ENCODE assay signal across 8 cellular contexts in genomic region chr11:8814209-8814922, GRCh38.
DNase-seq lines count a peak whose midpoint lies in the region; TF ChIP-seq lines count a peak whose summit lies in the region.

No MANE protein-coding gene starts in this region.

- TF ChIP-seq POLR2A in spleen (IDR thresholded peaks at IDR 0.05) = no peak

- H3K4me3 ChIP-seq in OCI-LY7 (ENCODE audit: low read depth, low read length, poor library complexity, severe bottlenecking) (no peak overlapping the region), fibroblast of lung (replicated peaks in 1 of 4; ENCODE audit: control extremely low read depth in 1 of 4, insufficient read depth in 1 of 4, low read depth in 3 of 4, low read length in 4 of 4) (no peak overlapping the region), spleen (no peak overlapping the region)

- H3K4me2 ChIP-seq in OCI-LY7 (ENCODE audit: low read length) (no peak overlapping the region; the same call in 1 of the 2 replicates), fibroblast of lung (ENCODE audit: extremely low read depth, insufficient read depth, low read length) (no peak overlapping the region)

- H3K4me1 ChIP-seq in OCI-LY7 (ENCODE audit: insufficient read depth, low read length, poor library complexity, severe bottlenecking) = peaks cover 12% of the 10 kb centered on the region
- H3K4me1 ChIP-seq in fibroblast of lung (ENCODE audit: control insufficient read depth, extremely low read depth, insufficient read depth, low read length) = peaks cover 13% of the 10 kb centered on the region
- peaks cover 26 to 61% (median 51%) of the 10 kb centered on the region in 6 donors for H3K4me1 ChIP-seq in spleen

- no TSS peak for BruUV-seq in OCI-LY7 (replicated peaks; lab: Mats Ljungman, UMichigan)

- WGBS in spleen, 5 donors = 33 to 42% (median 38%) methylated on average over 4 of the region's 4 CpGs

- H3K79me2 ChIP-seq in OCI-LY7 (ENCODE audit: insufficient read depth, low read depth, low read length) (no peaks in the 10 kb centered on the region), fibroblast of lung (ENCODE audit: control insufficient read depth, insufficient read depth, low read length) (peaks cover 12% of the 10 kb centered on the region)

- CTCF ChIA-PET in OCI-LY7 (lab: Charles Lee; ENCODE audit: unreplicated experiment) = no interaction called here

- no peaks in the 10 kb centered on the region for H3K27me3 ChIP-seq in fibroblast of lung (ENCODE audit: control insufficient read depth, insufficient read depth, low read length)
- peaks cover 0 to 5% (median 0%) of the 10 kb centered on the region in 7 donors for H3K27me3 ChIP-seq in spleen (replicated peaks in 1 of 7)

- TF ChIP-seq CTCF in OCI-LY7 (conservative IDR thresholded peaks at IDR 0.05; ENCODE audit: low read length) = no peak
- no peak for TF ChIP-seq CTCF in fibroblast of lung (conservative IDR thresholded peaks at IDR 0.05 in 1 of 2, IDR thresholded peaks at IDR 0.05 in 1 of 2; ENCODE audit: low read depth in 1 of 2, low read length in 2 of 2)
- no peak for TF ChIP-seq CTCF in spleen (IDR thresholded peaks at IDR 0.05 in 8 of 11, conservative IDR thresholded peaks at IDR 0.05 in 3 of 11)

- no peaks in the 10 kb centered on the region for H3K9me2 ChIP-seq in OCI-LY7 (ENCODE audit: insufficient read depth, low read length)

- H3K9me3 ChIP-seq in OCI-LY7 (ENCODE audit: low read length) (no peaks in the 10 kb centered on the region), fibroblast of lung (ENCODE audit: control insufficient read depth, insufficient read depth, low read depth, low read length) (no peaks in the 10 kb centered on the region), spleen (no peaks in the 10 kb centered on the region)

- intact Hi-C loops in OCI-LY7 (cut with micrococcal nuclease; ENCODE audit: unreplicated experiment) = loop anchor here (10.0 kb wide), 1 partner anchor 240 kb away; no protein-coding TSS in a partner anchor
- intact Hi-C loops in spleen (cut with DNase I; ENCODE audit: low total_unique reads) = loop anchor here (10.0 kb wide), 1 partner anchor 130 kb away; the partner anchor contains the start of genes RPL27A and TRIM66

- no peaks in the 10 kb centered on the region for H3K36me3 ChIP-seq in OCI-LY7 (ENCODE audit: insufficient read depth, low read length)
- no peaks in the 10 kb centered on the region for H3K36me3 ChIP-seq in fibroblast of lung (ENCODE audit: control insufficient read depth, insufficient read depth, low read length)
- H3K36me3 ChIP-seq in spleen = no peaks in the 10 kb centered on the region

- POLR2A ChIA-PET in OCI-LY7 (lab: Charles Lee) = interaction anchor here (0.6 to 1.3 kb wide), 4 partner anchors 132 to 1298 kb away, joined by 3 to 5 read pairs (median 4); partner anchors contain the start of genes RPL27A and TRIM66

- H3K27ac ChIP-seq in OCI-LY7 (ENCODE audit: low read depth, low read length, poor library complexity, severe bottlenecking) (no peak overlapping the region), fibroblast of lung (ENCODE audit: insufficient read depth, low read length) (peak overlapping the region; percentile 16), spleen (peak overlapping the region in 6 of 8 donors; percentile 35 to 83 (median 70))

- H4K20me1 ChIP-seq in OCI-LY7 (ENCODE audit: insufficient read depth, low read length) (no peaks in the 10 kb centered on the region), fibroblast of lung (ENCODE audit: control insufficient read depth, extremely low read depth, insufficient read depth, low read length) (no peaks in the 10 kb centered on the region)

- DNase-seq in NCI-H2227 (lab: John Stamatoyannopoulos, UW; ENCODE audit: unreplicated experiment) (peak; percentile 18), NCI-H2227 treated with DMSO at 0.1 percent for 48 hours (lab: John Stamatoyannopoulos, UW) (no peak), OCI-LY7 (ENCODE audit: low spot score) (peak; percentile 9), fibroblast of lung (ENCODE audit: low read depth in 2 of 2) (peak in 1 of 2 donors; percentile 88), spleen (no peak), ecto neural progenitor cell (ENCODE audit: low spot score) (no peak), cerebellar nuclear complex (lab: John Stamatoyannopoulos, UW) (no peak)
- DNase-seq in stimulated activated CD4-positive, alpha-beta T cell treated with anti-CD3 and anti-CD28 coated beads, Interleukin-4, amount 100 ng/mL, for 24 hours = no peak

- H2AFZ ChIP-seq in OCI-LY7 (ENCODE audit: low read length) (peak overlapping the region; percentile 55; the same call in 1 of the 2 replicates), fibroblast of lung (ENCODE audit: low read length) (no peak overlapping the region)

- H3K9ac ChIP-seq in fibroblast of lung (ENCODE audit: insufficient read depth, low read length) = no peak overlapping the region

Comparison
In these comparisons a context has a peak if more than half of its experiments do, and no peak if none do; other contexts are left out.
1. DNase-seq: peak in NCI-H2227 (single experiment) and OCI-LY7 (single experiment); none in NCI-H2227 treated with DMSO at 0.1 percent for 48 hours (single experiment), spleen (single experiment), ecto neural progenitor cell (single experiment), stimulated activated CD4-positive, alpha-beta T cell treated with anti-CD3 and anti-CD28 coated beads, Interleukin-4, amount 100 ng/mL, for 24 hours (single experiment) and cerebellar nuclear complex (0 of 2).